ENCODE assay signal across 22 cellular contexts in the genomic region with DNA sequence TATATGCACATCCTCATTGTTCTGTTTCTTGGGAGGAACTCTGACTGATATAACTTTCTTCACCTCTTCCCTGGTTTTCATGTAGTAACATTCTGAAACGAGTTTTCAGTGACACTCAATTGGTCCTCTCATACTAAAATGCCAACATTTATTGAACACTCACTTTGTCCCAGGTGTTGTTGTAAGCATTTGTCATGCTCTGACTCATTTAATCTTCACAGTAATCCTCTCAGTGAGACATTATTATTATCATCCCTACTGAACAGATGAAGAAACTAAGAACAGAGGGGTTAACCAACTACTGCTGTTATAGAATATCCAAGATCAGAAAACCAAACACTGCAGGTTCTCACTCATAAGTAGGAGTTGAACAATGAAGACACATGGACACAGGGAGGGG.
DNase-seq lines count a peak whose midpoint lies in the region; ATAC-seq and TF ChIP-seq lines count a peak whose summit lies in the region.
"Had no signal": no experiment of that assay in that cellular context is flagged by ENCODE, and none has a peak within 500 bp of the region (broad histone marks: within the 10 kb centered on the region; RNA-seq: fewer than 3 reads in every experiment).

No MANE protein-coding gene starts in this region.

- no peak for TF ChIP-seq CTCF in VCaP (conservative IDR thresholded peaks at IDR 0.05)
- no peak for TF ChIP-seq CTCF in heart left ventricle (IDR thresholded peaks at IDR 0.05)

- H3K9me3 ChIP-seq in heart left ventricle = no peaks in the 10 kb centered on the region
- H3K9me3 ChIP-seq: A549; BLaER1 treated with 17β-estradiol and CSF1 and Interleukin-3, amounts not matched to agents 10 nM and 100 nM; Caco-2; MG63 had no signal

- no peaks in the 10 kb centered on the region for H3K4me1 ChIP-seq in heart left ventricle
- H3K4me1 ChIP-seq: BLaER1 treated with 17β-estradiol and CSF1 and Interleukin-3, amounts not matched to agents 10 nM and 100 nM had no signal

- H3K27me3 ChIP-seq in heart left ventricle = no peaks in the 10 kb centered on the region
- H3K27me3 ChIP-seq: BLaER1 treated with 17β-estradiol and CSF1 and Interleukin-3, amounts not matched to agents 10 nM and 100 nM had no signal

- H3K36me3 ChIP-seq in heart left ventricle = no peaks in the 10 kb centered on the region
- H3K36me3 ChIP-seq: BLaER1 treated with 17β-estradiol and CSF1 and Interleukin-3, amounts not matched to agents 10 nM and 100 nM; MG63 had no signal

- ATAC-seq in GM18868 (IDR thresholded peaks at IDR 0.05; ENCODE audit: unreplicated experiment) (no peak), GM21619 (IDR thresholded peaks at IDR 0.05; ENCODE audit: unreplicated experiment) (no peak), heart left ventricle (no peak)
- ATAC-seq: A549, K562, Panc1 had no signal

- WGBS in heart left ventricle, 4 donors = 38 to 78% (median 68%) methylated on average over 1 of the region's 1 CpG

- H3K4me3 ChIP-seq in heart left ventricle = no peak overlapping the region
- H3K4me3 ChIP-seq: A549; BLaER1 treated with 17β-estradiol and CSF1 and Interleukin-3, amounts not matched to agents 10 nM and 100 nM; K562; MG63 had no signal

- H3K27ac ChIP-seq in VCaP (peak overlapping the region; percentile 74), heart left ventricle (no peak overlapping the region)
- H3K27ac ChIP-seq: A549; BLaER1 treated with 17β-estradiol and CSF1 and Interleukin-3, amounts not matched to agents 10 nM and 100 nM had no signal

- intact Hi-C loops in heart left ventricle (cut with DNase I) = no loop called here

- DNase-seq in ELR (ENCODE audit: low read depth) (peak; percentile 3), LHCN-M2 (ENCODE audit: low read depth) (peak; percentile 8), renal cortical epithelial cell (ENCODE audit: low read depth) (peak; percentile 7), heart left ventricle (no peak)
- DNase-seq: AML-193; Caco-2; CD4-positive, alpha-beta memory T cell; Kasumi-1; MG63; NCI-H1105 treated with DMSO at 0.1 percent for 48 hours; NCI-H146; NCI-H2029; NCI-H446 treated with DMSO at 0.1 percent for 48 hours; NCI-H526; SHP77 treated with DMSO at 0.1 percent for 48 hours had no signal

- TF ChIP-seq POLR2A in heart left ventricle (IDR thresholded peaks at IDR 0.05) = no peak

Comparison
In these comparisons a context has a peak if more than half of its experiments do, and no peak if none do; other contexts are left out.
1. DNase-seq: peak in ELR (single experiment), LHCN-M2 (single experiment) and renal cortical epithelial cell (single experiment); none in heart left ventricle (0 of 5).